In genomic region chr19:14985133-14985532, GRCh38 we compare ENCODE assay signal across 1 cellular context.
TF ChIP-seq lines count a peak whose summit lies in the region.

No MANE protein-coding gene starts in this region.

TF ChIP-seq in GM12878, 131 proteins besides CTCF, POLR2A, EP300 and RAD21 (continued from another document):
- TF ChIP-seq PKNOX1 (IDR thresholded peaks at IDR 0.05) (peak; percentile 32; the same call in 1 of the 2 replicates), GATAD2B (conservative IDR thresholded peaks at IDR 0.05; ENCODE audit: low read depth) (no peak), CBFB (IDR thresholded peaks at IDR 0.05; ENCODE audit: low read depth) (0 out of 2 replicates have a peak, but pooled peaks have one; percentile 36), YY1 (IDR thresholded peaks at IDR 0.05; ENCODE audit: low read depth, low read length) (no peak), NR2F1 (conservative IDR thresholded peaks at IDR 0.05) (no peak), ZSCAN29 (IDR thresholded peaks at IDR 0.05) (no peak), REST (IDR thresholded peaks at IDR 0.05; ENCODE audit: low read depth, low read length) (no peak), CREB1 (IDR thresholded peaks at IDR 0.05; ENCODE audit: low read depth) (no peak), JUND (IDR thresholded peaks at IDR 0.05; ENCODE audit: low read depth, low read length) (no peak), TCF7 (IDR thresholded peaks at IDR 0.05; ENCODE audit: borderline replicate concordance) (peak; percentile 98), MYC (IDR thresholded peaks at IDR 0.05; ENCODE audit: insufficient read depth, insufficient read length, insufficient replicate concordance, low read length, severe bottlenecking) (no peak)
